ENCODE assay signal across 8 cellular contexts in the genomic region with DNA sequence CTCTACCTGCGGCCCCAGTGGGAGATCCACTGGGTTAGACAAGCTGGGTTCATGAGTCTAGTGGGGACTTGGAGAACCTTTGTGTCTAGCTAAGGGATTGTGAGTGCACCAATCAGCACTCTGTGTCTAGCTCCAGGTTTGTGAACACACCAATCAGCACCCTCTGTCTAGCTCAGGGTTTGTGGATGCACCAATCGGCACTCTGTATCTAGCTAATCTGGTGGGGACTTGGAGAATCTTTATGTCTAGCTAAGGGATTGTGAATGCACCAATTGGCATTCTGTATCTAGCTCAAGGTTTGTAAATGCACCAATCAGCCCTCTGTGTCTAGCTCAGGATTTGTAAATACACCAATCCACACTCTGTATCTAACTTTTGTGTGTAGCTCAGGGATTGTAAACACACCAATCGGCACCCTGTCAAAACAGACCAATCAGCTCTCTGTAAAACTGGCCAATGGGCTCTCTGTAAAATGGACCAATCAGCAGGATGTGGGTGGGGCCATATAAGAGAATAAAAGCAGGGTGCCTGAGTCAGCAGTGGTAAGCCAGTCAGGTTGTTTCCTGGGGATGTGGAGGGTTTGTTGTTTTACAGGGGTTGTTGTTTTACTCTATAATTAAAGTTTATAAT. TPM values are rescaled to one million over a fixed set of nuclear protein-coding genes. Genes with fewer than 3 reads are reported as not detected.
DNase-seq lines count a peak whose midpoint lies in the region; ATAC-seq, FAIRE-seq and TF ChIP-seq lines count a peak whose summit lies in the region.
"Not testable (repeated sequence)": the region's sequence is repeated elsewhere in the genome, so short reads cannot be mapped to it uniquely, and the experiment has no call there.

No MANE protein-coding gene starts in this region.

- not testable (repeated sequence) for TF ChIP-seq CTCF in BE2C (IDR thresholded peaks at IDR 0.05; ENCODE audit: low read depth, low read length); astrocyte (IDR thresholded peaks at IDR 0.05; ENCODE audit: insufficient read depth, low read depth, low read length)

- not testable (repeated sequence) for H3K27ac ChIP-seq in astrocyte (ENCODE audit: low read depth, low read length); ectodermal cell (ENCODE audit: insufficient read depth, low read depth, low read length, poor library complexity, severe bottlenecking)

- POLR2A ChIA-PET in activated CD4-positive, alpha-beta T cell treated with anti-CD3 and anti-CD28 coated beads for 36 hours (lab: Charles Lee), result not testable (repeated sequence)

- H3K4me3 ChIP-seq in BE2C (ENCODE audit: low read depth, low read length) (peak overlapping the region; percentile 64), ectodermal cell (ENCODE audit: insufficient read depth, low read depth, low read length) (peak overlapping the region; percentile 36), iPS-18c (ENCODE audit: insufficient read depth, low read depth, low read length) (peak overlapping the region; percentile 47; the same call in 1 of the 2 replicates), neuron (ENCODE audit: low read length) (peak overlapping the region; percentile 14)
- H3K4me3 ChIP-seq in astrocyte (ENCODE audit: insufficient read depth, low read depth, low read length), result not testable (repeated sequence)

- not testable (repeated sequence) for H3K9ac ChIP-seq in astrocyte (ENCODE audit: low read length)

- 90 to 92% methylated on average over 3 of the region's 3 CpGs for WGBS in ectodermal cell, 2 experiments

- H3K27me3 Mint-ChIP-seq in activated CD4-positive, alpha-beta T cell treated with anti-CD3 and anti-CD28 coated beads for 36 hours, result peaks cover 38% of the 10 kb centered on the region
- peaks cover 13% of the 10 kb centered on the region for H3K27me3 Mint-ChIP-seq in astrocyte (ENCODE audit: low read depth, unreplicated experiment)
- peaks cover 57% of the 10 kb centered on the region for H3K27me3 Mint-ChIP-seq in stimulated activated naive CD8-positive, alpha-beta T cell treated with anti-CD3 and anti-CD28 coated beads, Interleukin-15, amount 100 ng/mL, for 72 hours

- intact Hi-C loops in activated CD4-positive, alpha-beta T cell treated with anti-CD3 and anti-CD28 coated beads for 36 hours (cut with DNase I, micrococcal nuclease), result not testable (repeated sequence)

- not testable (repeated sequence) for H3K79me2 ChIP-seq in astrocyte (ENCODE audit: insufficient read depth, low read length)

- H3K36me3 Mint-ChIP-seq in activated CD4-positive, alpha-beta T cell treated with anti-CD3 and anti-CD28 coated beads for 36 hours (ENCODE audit: low read depth); astrocyte (ENCODE audit: low read depth, unreplicated experiment): not testable (repeated sequence)

- not testable (repeated sequence) for H3K36me3 ChIP-seq in BE2C; astrocyte (ENCODE audit: insufficient read depth, low read length); ectodermal cell (ENCODE audit: control insufficient read depth, insufficient read depth, low read length); neuron (ENCODE audit: insufficient read depth, low read length)

- peak overlapping the region; percentile 26 for H3K4me3 Mint-ChIP-seq in activated CD4-positive, alpha-beta T cell treated with anti-CD3 and anti-CD28 coated beads for 36 hours
- H3K4me3 Mint-ChIP-seq in astrocyte (ENCODE audit: unreplicated experiment), result peak overlapping the region; percentile 45
- peak overlapping the region; percentile 53 to 78 for H3K4me3 Mint-ChIP-seq in stimulated activated naive CD8-positive, alpha-beta T cell treated with anti-CD3 and anti-CD28 coated beads, Interleukin-15, amount 100 ng/mL, for 72 hours

- not testable (repeated sequence) for FAIRE-seq in astrocyte (lab: Jason Lieb, UNC)

- H3K9me3 ChIP-seq in BE2C; astrocyte (ENCODE audit: insufficient read depth, low read depth, low read length); ectodermal cell (ENCODE audit: control insufficient read depth, low read length); iPS-18c (ENCODE audit: control insufficient read depth, insufficient read depth, low read length); neuron (ENCODE audit: low read length): not testable (repeated sequence)

- not testable (repeated sequence) for H2AFZ ChIP-seq in astrocyte (ENCODE audit: low read depth, low read length); neuron (ENCODE audit: low read depth, low read length)

- not testable (repeated sequence) for H3K27ac Mint-ChIP-seq in activated CD4-positive, alpha-beta T cell treated with anti-CD3 and anti-CD28 coated beads for 36 hours; astrocyte (ENCODE audit: unreplicated experiment); stimulated activated naive CD8-positive, alpha-beta T cell treated with anti-CD3 and anti-CD28 coated beads, Interleukin-15, amount 100 ng/mL, for 72 hours

- H4K20me1 ChIP-seq in astrocyte (ENCODE audit: insufficient read depth, low read length), result not testable (repeated sequence)

- not testable (repeated sequence) for H3K4me1 Mint-ChIP-seq in activated CD4-positive, alpha-beta T cell treated with anti-CD3 and anti-CD28 coated beads for 36 hours; astrocyte (ENCODE audit: low read depth, unreplicated experiment); stimulated activated naive CD8-positive, alpha-beta T cell treated with anti-CD3 and anti-CD28 coated beads, Interleukin-15, amount 100 ng/mL, for 72 hours

- H3K4me1 ChIP-seq in BE2C; astrocyte (ENCODE audit: insufficient read depth, low read length); ectodermal cell (ENCODE audit: control insufficient read depth, insufficient read depth, low read length); neuron (ENCODE audit: insufficient read depth, low read length): not testable (repeated sequence)

- peak; percentile 36 for ATAC-seq in activated CD4-positive, alpha-beta T cell treated with anti-CD3 and anti-CD28 coated beads for 36 hours
- ATAC-seq in stimulated activated naive CD8-positive, alpha-beta T cell treated with anti-CD3 and anti-CD28 coated beads, Interleukin-15, amount 100 ng/mL, for 72 hours, result peak; percentile 26

- peak overlapping the region; percentile 84 for H3K4me2 ChIP-seq in astrocyte (ENCODE audit: low read length)

- H3K27me3 ChIP-seq in BE2C, result peaks cover 19% of the 10 kb centered on the region
- not testable (repeated sequence) for H3K27me3 ChIP-seq in astrocyte (ENCODE audit: insufficient read depth, low read length); neuron (ENCODE audit: insufficient read depth, low read length)
- H3K27me3 ChIP-seq in ectodermal cell (ENCODE audit: control insufficient read depth, insufficient read depth, low read length, poor library complexity, severe bottlenecking), result peaks cover 19% of the 10 kb centered on the region

- CTCF ChIA-PET in activated CD4-positive, alpha-beta T cell treated with anti-CD3 and anti-CD28 coated beads for 36 hours (lab: Charles Lee), result interaction anchor here (0.6 to 1.8 kb wide), 8 partner anchors 10 to 1572 kb away, joined by 3 to 8 read pairs (median 4); a partner anchor contains a TSS

- DNase-seq in BE2C, result peak; percentile 54
- DNase-seq in HT1080 (ENCODE audit: low read depth), result peak; percentile 24
- peak; percentile 35 for DNase-seq in activated CD4-positive, alpha-beta T cell treated with anti-CD3 and anti-CD28 coated beads for 36 hours
- DNase-seq in astrocyte (ENCODE audit: low read depth); stimulated activated naive CD8-positive, alpha-beta T cell treated with anti-CD3 and anti-CD28 coated beads, Interleukin-15, amount 100 ng/mL, for 72 hours: not testable (repeated sequence)

- H3K9me3 Mint-ChIP-seq in activated CD4-positive, alpha-beta T cell treated with anti-CD3 and anti-CD28 coated beads for 36 hours (ENCODE audit: low read depth); astrocyte (ENCODE audit: unreplicated experiment); stimulated activated naive CD8-positive, alpha-beta T cell treated with anti-CD3 and anti-CD28 coated beads, Interleukin-15, amount 100 ng/mL, for 72 hours: not testable (repeated sequence)

RNA-seq across cellular contexts. Expression of a gene that starts 46.3 kb away (rescaled TPM):
- polyA plus RNA-seq in BE2C (2012; ENCODE audit: insufficient read depth, insufficient read length, low read depth), result 19.0 TPM
- 21.1 and 28.3 TPM in 2 replicates for total RNA-seq in HT1080 (2014; rRNA removed; shearing (Covaris generic))
- polyA plus RNA-seq in HT1080 (2015; cell fraction: cytosol; rRNA removed), result 16.3 and 19.3 TPM in 2 replicates
- polyA plus RNA-seq in HT1080 (2015; cell fraction: nucleus; rRNA removed), result 5.0 and 6.8 TPM in 2 replicates
- 10 to 100 TPM; 37.9 to 59.3 TPM for total RNA-seq in activated CD4-positive, alpha-beta T cell treated with anti-CD3 and anti-CD28 coated beads for 36 hours
- total RNA-seq in astrocyte, result 21.5 and 21.8 TPM in 2 replicates
- polyA plus RNA-seq in ectodermal cell (2013, experiment 1 of 4), result 31.2 TPM
- 32.4 TPM for polyA plus RNA-seq in ectodermal cell (2013, experiment 2 of 4)
- polyA plus RNA-seq in ectodermal cell (2013, experiment 3 of 4), result 28.0 TPM
- 30.8 TPM for polyA plus RNA-seq in ectodermal cell (2013, experiment 4 of 4)
